11 cellular contexts compared by ENCODE assay signal in genomic region chr16:71933913-71934696, GRCh38. TPM values are rescaled to one million over a fixed set of nuclear protein-coding genes. Genes with fewer than 3 reads are reported as not detected.
A peak's percentile ranks its signal among the peaks of the same experiment; 100 is the strongest.
DNase-seq lines count a peak whose midpoint lies in the region; ATAC-seq and TF ChIP-seq lines count a peak whose summit lies in the region.
"Had no signal": no experiment of that assay in that cellular context is flagged by ENCODE, and none has a peak within 500 bp of the region (broad histone marks: within the 10 kb centered on the region; RNA-seq: fewer than 3 reads in every experiment).

No MANE protein-coding gene starts in this region.

- H3K27me3 ChIP-seq in MG63 (no peaks in the 10 kb centered on the region), neural progenitor cell (no peaks in the 10 kb centered on the region)

- H3K9me3 ChIP-seq in MG63 (no peaks in the 10 kb centered on the region), neural progenitor cell (ENCODE audit: low read depth) (no peaks in the 10 kb centered on the region)

- DNase-seq in D341Med (ENCODE audit: low spot score) (peak; percentile 75), MG63 (peak; percentile 27), ecto neural progenitor cell (ENCODE audit: low spot score) (peak; percentile 50), neural progenitor cell (ENCODE audit: low spot score) (peak; percentile 61), endothelial cell (ENCODE audit: low spot score) (no peak)
- DNase-seq: activated CD4-positive, CD25-positive, alpha-beta regulatory T cell treated with anti-CD3 and anti-CD28 coated beads, Interleukin-2, amount 50 U/mL, for 72 hours; GF-D8; MM.1S had no signal

- H3K4me1 Mint-ChIP-seq in neural progenitor cell (peaks cover 29% of the 10 kb centered on the region), endothelial cell (ENCODE audit: unreplicated experiment) (no peaks in the 10 kb centered on the region)

- H3K4me3 ChIP-seq in MG63 (no peak overlapping the region), neural progenitor cell (no peak overlapping the region)

- H3K36me3 Mint-ChIP-seq in neural progenitor cell: peaks cover 6% of the 10 kb centered on the region
- peaks cover 14% of the 10 kb centered on the region for H3K36me3 Mint-ChIP-seq in endothelial cell (ENCODE audit: low read depth, unreplicated experiment)

- H3K36me3 ChIP-seq in MG63 (peaks cover 11% of the 10 kb centered on the region), neural progenitor cell (no peaks in the 10 kb centered on the region)

- peaks cover 39% of the 10 kb centered on the region for H3F3A ChIP-seq in neural progenitor cell (ENCODE audit: low read depth)

- H3K9ac ChIP-seq in neural progenitor cell: no peak overlapping the region

- TF ChIP-seq CTCF in neural progenitor cell (IDR thresholded peaks at IDR 0.05): no peak
- TF ChIP-seq CTCF in endothelial cell (IDR thresholded peaks at IDR 0.05; ENCODE audit: unreplicated experiment): no peak

- H3K4me2 ChIP-seq in neural progenitor cell: peak overlapping the region; percentile 54

- peak overlapping the region; percentile 91 for H3K27ac ChIP-seq in neural progenitor cell

- peaks cover 32% of the 10 kb centered on the region for H3K4me1 ChIP-seq in neural progenitor cell

- H3K79me2 ChIP-seq in neural progenitor cell (ENCODE audit: low read depth): peaks cover 22% of the 10 kb centered on the region

- peak overlapping the region; percentile 64 for H3K4me3 Mint-ChIP-seq in neural progenitor cell
- H3K4me3 Mint-ChIP-seq in endothelial cell (ENCODE audit: unreplicated experiment): no peak overlapping the region

- H4K20me1 ChIP-seq in neural progenitor cell (ENCODE audit: low read depth): peaks cover 56% of the 10 kb centered on the region

- H2AFZ ChIP-seq in neural progenitor cell (replicated peaks): no peak overlapping the region

- H3K27me3 Mint-ChIP-seq in neural progenitor cell (ENCODE audit: insufficient read depth, low read depth): no peaks in the 10 kb centered on the region
- H3K27me3 Mint-ChIP-seq in endothelial cell (ENCODE audit: unreplicated experiment): peaks cover 3% of the 10 kb centered on the region

- H3K9me3 Mint-ChIP-seq in neural progenitor cell (no peaks in the 10 kb centered on the region), endothelial cell (ENCODE audit: unreplicated experiment) (no peaks in the 10 kb centered on the region)

- H3K27ac Mint-ChIP-seq in neural progenitor cell: peak overlapping the region; percentile 39
- no peak overlapping the region for H3K27ac Mint-ChIP-seq in endothelial cell (ENCODE audit: unreplicated experiment)

- ATAC-seq in GM21717 (IDR thresholded peaks at IDR 0.05; ENCODE audit: unreplicated experiment): no peak
- ATAC-seq in HG03342 (IDR thresholded peaks at IDR 0.05; ENCODE audit: unreplicated experiment): no peak
- no peak for ATAC-seq in GM19351 (IDR thresholded peaks at IDR 0.05; ENCODE audit: unreplicated experiment)

RNA-seq across cellular contexts. Expression of gene IST1, which starts 38.8 kb away (rescaled TPM):
- total RNA-seq in MG63 (2014; rRNA removed; shearing (Covaris generic); ENCODE audit: low replicate concordance): 93.5 and 95.1 TPM in 2 replicates
- total RNA-seq in neural progenitor cell (ENCODE audit: low replicate concordance) (376 and 400 TPM in 2 replicates), endothelial cell (ENCODE audit: unreplicated experiment) (247 TPM)

RNA-seq across cellular contexts. Expression of gene ZNF821, which starts 50.1 kb away (rescaled TPM):
- total RNA-seq in MG63 (2014; rRNA removed; shearing (Covaris generic); ENCODE audit: low replicate concordance): 4.3 and 17.7 TPM in 2 replicates
- total RNA-seq in neural progenitor cell (ENCODE audit: low replicate concordance): 10.3 and 23.6 TPM in 2 replicates
- total RNA-seq in endothelial cell (ENCODE audit: unreplicated experiment): 17.7 TPM
